In genomic region chr1:41361028-41361494, GRCh38 we compare ENCODE assay signal across 8 cellular contexts. TPM values are rescaled to one million over a fixed set of nuclear protein-coding genes. Genes with fewer than 3 reads are reported as not detected.
DNase-seq lines count a peak whose midpoint lies in the region; ATAC-seq and TF ChIP-seq lines count a peak whose summit lies in the region.

Gene FOXO6, plus strand, starts transcription at chr1:41361434.

- no peaks in the 10 kb centered on the region for H4K20me1 ChIP-seq in PC-9 (ENCODE audit: insufficient read depth)

- peak within 1 kb of the TSS; percentile 45 for H3K4me3 ChIP-seq in Jurkat, Clone E6-1 (ENCODE audit: low read length)
- peak within 1 kb of the TSS; percentile 61; the same call in 1 of the 2 replicates for H3K4me3 ChIP-seq in PC-9
- peak within 1 kb of the TSS; percentile 65 to 87 (median 74) for H3K4me3 ChIP-seq in esophagus muscularis mucosa
- H3K4me3 ChIP-seq in muscle layer of colon (ENCODE audit: low read depth in 1 of 2, low read length in 2 of 2), result peak within 1 kb of the TSS; percentile 47 to 59

- POLR2A ChIA-PET in PC-9 (lab: Charles Lee; ENCODE audit: unreplicated experiment), result interaction anchor here (0.5 to 1.2 kb wide), 5 partner anchors 9 to 62 kb away, joined by 3 to 15 read pairs (median 9); no protein-coding TSS in a partner anchor

- no peak for TF ChIP-seq EP300 in esophagus muscularis mucosa (IDR thresholded peaks at IDR 0.05)

- ATAC-seq in GM21717 (IDR thresholded peaks at IDR 0.05; ENCODE audit: unreplicated experiment), result peak; percentile 89

- no peak for TF ChIP-seq POLR2A in esophagus muscularis mucosa (IDR thresholded peaks at IDR 0.05; ENCODE audit: low read depth)

- H3K4me1 ChIP-seq in PC-9 (replicated peaks; ENCODE audit: insufficient read depth) (peaks cover 52% of the 10 kb centered on the region), esophagus muscularis mucosa (peaks cover 50 to 67% (median 59%) of the 10 kb centered on the region in 4 donors), muscle layer of colon (ENCODE audit: insufficient read depth, low read length) (peaks cover 64% of the 10 kb centered on the region)

- CTCF ChIA-PET in PC-9 (lab: Charles Lee), result interaction anchor here (0.6 to 1.6 kb wide), 7 partner anchors 16 to 155 kb away, joined by 3 to 9 read pairs (median 5); no protein-coding TSS in a partner anchor

- no peaks in the 10 kb centered on the region for H3K9me3 ChIP-seq in PC-9 (ENCODE audit: insufficient read depth, low read depth)
- H3K9me3 ChIP-seq in esophagus muscularis mucosa, result peaks cover 0 to 3% (median 0%) of the 10 kb centered on the region in 4 donors
- no peaks in the 10 kb centered on the region for H3K9me3 ChIP-seq in muscle layer of colon (ENCODE audit: low read length)

- H3F3A ChIP-seq in PC-9 (ENCODE audit: insufficient read depth, low read depth), result peaks cover 37% of the 10 kb centered on the region; the same call in 1 of the 2 replicates

- DNase-seq in DMS 273 (lab: John Stamatoyannopoulos, UW; ENCODE audit: unreplicated experiment) (peak; percentile 100), PC-9 (peak; percentile 90 to 99), esophagus muscularis mucosa (ENCODE audit: extremely low spot score) (peak; percentile 99)
- DNase-seq in Jurkat, Clone E6-1 (ENCODE audit: low read depth, low spot score), result peak; percentile 94
- peak; percentile 94 for DNase-seq in activated T-cell treated with anti-CD3 and anti-CD28 coated beads, Interleukin-2, amount 50 U/mL, for 48 hours
- peak; percentile 87 to 91 for DNase-seq in stimulated activated CD8-positive, alpha-beta memory T cell treated with anti-CD3 and anti-CD28 coated beads, Interleukin-7, amount 100 ng/mL, for 1 hour (ENCODE audit: low read depth in 2 of 2)

- peak within 1 kb of the TSS; percentile 73; the same call in 1 of the 2 replicates for H2AFZ ChIP-seq in PC-9

- BruUV-seq in PC-9 (replicated peaks; lab: Mats Ljungman, UMichigan), result no TSS peak

- H3K9me2 ChIP-seq in PC-9 (ENCODE audit: insufficient read depth), result no peaks in the 10 kb centered on the region

- TF ChIP-seq CTCF in PC-9 (conservative IDR thresholded peaks at IDR 0.05) (peak; percentile 52), esophagus muscularis mucosa (IDR thresholded peaks at IDR 0.05) (peak; percentile 56 to 80 (median 63))

- peak within 1 kb of the TSS; percentile 90 for H3K4me2 ChIP-seq in PC-9

- no peaks in the 10 kb centered on the region for H3K36me3 ChIP-seq in PC-9 (ENCODE audit: low read depth)
- no peaks in the 10 kb centered on the region for H3K36me3 ChIP-seq in esophagus muscularis mucosa
- no peaks in the 10 kb centered on the region for H3K36me3 ChIP-seq in muscle layer of colon (ENCODE audit: insufficient read depth, low read length)

- WGBS in esophagus muscularis mucosa, result no CpG with 5 or more reads among the region's 56 CpGs

- no peak within 1 kb of the TSS for H3K9ac ChIP-seq in muscle layer of colon (ENCODE audit: low read length)

- intact Hi-C loops in PC-9 (cut with micrococcal nuclease; ENCODE audit: unreplicated experiment) (loop anchor here (1.0 kb wide), 2 partner anchors 20 to 54 kb away; no protein-coding TSS in a partner anchor), esophagus muscularis mucosa (cut with DNase I) (no loop called here)

- peaks cover 7% of the 10 kb centered on the region; the same call in 1 of the 2 replicates for H3K27me3 ChIP-seq in PC-9 (ENCODE audit: insufficient read depth, low read depth)
- peaks cover 0 to 10% (median 2%) of the 10 kb centered on the region in 4 donors for H3K27me3 ChIP-seq in esophagus muscularis mucosa
- peaks cover 0 to 5% of the 10 kb centered on the region in 2 donors for H3K27me3 ChIP-seq in muscle layer of colon (ENCODE audit: control insufficient read depth in 1 of 2, insufficient read depth in 2 of 2, low read length in 2 of 2)

- H3K27ac ChIP-seq in PC-9, result no peak within 1 kb of the TSS
- H3K27ac ChIP-seq in esophagus muscularis mucosa (replicated peaks in 1 of 4), result peak within 1 kb of the TSS; percentile 50 to 74 (median 60)
- H3K27ac ChIP-seq in muscle layer of colon (ENCODE audit: low read depth, low read length), result peak within 1 kb of the TSS; percentile 8

- no peaks in the 10 kb centered on the region for H3K79me2 ChIP-seq in PC-9 (ENCODE audit: low read depth)

RNA-seq across cellular contexts. Expression of gene FOXO6, which starts in this region (rescaled TPM):
- polyA plus RNA-seq in Jurkat, Clone E6-1 (2012; ENCODE audit: insufficient read depth, insufficient read length), result 4.8 TPM
- total RNA-seq in PC-9 (2021) (9.0 and 17.5 TPM in 2 replicates), esophagus muscularis mucosa (1 to 10 TPM in 1 of 4 donors, under 1 TPM in 3; 0.33 to 1.3 (median 0.53) TPM)
